In the genomic region with DNA sequence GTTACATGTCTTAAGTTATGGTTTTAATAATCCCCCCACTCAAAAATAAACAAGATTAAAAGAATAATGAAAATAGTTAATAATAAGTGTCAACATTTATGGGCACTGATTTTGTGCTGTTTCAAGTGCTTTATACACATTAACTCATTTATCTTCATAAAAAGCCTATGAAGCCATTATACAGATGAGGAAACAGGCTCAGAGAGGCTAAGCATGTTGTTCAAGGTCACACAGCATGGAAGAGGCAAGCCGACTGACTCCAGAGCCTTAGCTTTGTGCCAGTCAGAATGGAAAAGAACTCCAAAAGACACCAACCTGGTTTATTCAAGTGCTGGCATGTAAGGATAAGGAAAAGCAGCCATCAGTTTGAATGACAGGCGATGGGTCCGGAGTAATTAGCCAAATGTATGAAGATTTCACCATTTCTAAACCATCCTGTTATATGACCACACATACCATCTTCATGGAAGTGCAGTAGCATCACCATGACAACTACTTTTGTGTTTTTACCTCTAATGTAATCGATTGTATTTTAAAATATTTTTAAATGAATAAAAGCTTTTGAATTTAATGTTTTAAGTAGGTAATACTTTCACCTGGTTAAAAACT, we compare ENCODE assay signal across 11 cellular contexts.
"Had no signal": no experiment of that assay in that cellular context is flagged by ENCODE, and none has a peak within 500 bp of the region (broad histone marks: within the 10 kb centered on the region; RNA-seq: fewer than 3 reads in every experiment).

No MANE protein-coding gene starts in this region.

- H3K36me3 Mint-ChIP-seq: type B pancreatic cell had no signal

- H3K9me3 ChIP-seq: heart left ventricle had no signal

- FAIRE-seq: astrocyte, islet of Langerhans had no signal

- H3K36me3 ChIP-seq: heart left ventricle had no signal

- ATAC-seq: activated CD4-positive, CD25-positive, alpha-beta regulatory T cell treated with anti-CD3 and anti-CD28 coated beads, Interleukin-2, amount 50 U/mL, for 24 hours; foreskin keratinocyte; heart left ventricle; T-helper 17 cell had no signal

- H3K27ac ChIP-seq: foreskin keratinocyte had no signal

- H3K4me3 Mint-ChIP-seq: activated naive CD8-positive, alpha-beta T cell treated with anti-CD3 and anti-CD28 coated beads for 36 hours; T-helper 17 cell; type B pancreatic cell had no signal

- H3K27ac Mint-ChIP-seq: T-helper 17 cell, type B pancreatic cell had no signal

- DNase-seq: activated CD4-positive, alpha-beta T cell treated with anti-CD3 and anti-CD28 coated beads, Interleukin-2, amount 50 U/mL, for 4 hours; activated gamma-delta T cell; activated naive CD8-positive, alpha-beta T cell treated with anti-CD3 and anti-CD28 coated beads for 36 hours; activated T-cell treated with anti-CD3 and anti-CD28 coated beads, Interleukin-2, amount 50 U/mL, for 48 hours; heart left ventricle; T-helper 17 cell had no signal

- H3K4me3 ChIP-seq: heart left ventricle had no signal

- H3K27me3 Mint-ChIP-seq: type B pancreatic cell had no signal
